Comparison of ENCODE assay signal across 1 cellular context in the genomic region with DNA sequence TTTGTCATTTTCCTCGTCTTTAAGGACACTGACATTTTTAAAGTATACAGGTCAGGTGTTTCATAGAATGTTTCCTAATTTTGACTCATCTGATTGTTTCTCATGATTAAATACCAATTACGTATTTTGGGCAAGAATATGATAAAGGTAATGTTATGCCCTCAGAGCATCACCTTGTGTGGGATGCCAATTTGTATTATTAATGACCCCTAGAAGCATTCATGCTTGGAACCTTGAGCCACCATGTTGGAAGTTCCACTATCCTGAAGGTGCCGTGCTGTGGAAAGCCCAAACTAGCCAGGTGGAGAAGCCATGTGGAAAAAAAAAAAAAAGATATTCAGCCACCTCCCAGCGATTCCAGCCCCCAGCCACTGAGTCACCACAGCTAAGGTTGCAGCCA.
TF ChIP-seq lines count a peak whose summit lies in the region.

No MANE protein-coding gene starts in this region.

TF ChIP-seq in H1, 55 proteins besides CTCF, POLR2A, EP300 and RAD21:
- TF ChIP-seq ASH2L (IDR thresholded peaks at IDR 0.05; ENCODE audit: low read length) (no peak), SIRT6 (IDR thresholded peaks at IDR 0.05; ENCODE audit: low read length) (no peak), EGR1 (IDR thresholded peaks at IDR 0.05; ENCODE audit: borderline replicate concordance, low read depth, low read length) (no peak), SP4 (IDR thresholded peaks at IDR 0.05; ENCODE audit: low read length) (no peak), SRF (IDR thresholded peaks at IDR 0.05; ENCODE audit: low read depth, low read length) (no peak), SUZ12 (IDR thresholded peaks at IDR 0.05; ENCODE audit: low read length) (no peak), BCL11A (IDR thresholded peaks at IDR 0.05; ENCODE audit: low read depth in 2 of 2, low read length in 2 of 2) (no peak), CEBPB (IDR thresholded peaks at IDR 0.05; ENCODE audit: low read depth, low read length) (no peak), TAF1 (IDR thresholded peaks at IDR 0.05; ENCODE audit: low read depth, low read length) (no peak), NANOG (IDR thresholded peaks at IDR 0.05; ENCODE audit: insufficient read depth, low read depth, low read length, poor library complexity, severe bottlenecking) (no peak), RBBP5 (IDR thresholded peaks at IDR 0.05; ENCODE audit: borderline replicate concordance, low read depth, low read length) (no peak), POU5F1 (IDR thresholded peaks at IDR 0.05; ENCODE audit: low read depth, low read length) (no peak)
